ENCODE assay signal across 25 cellular contexts in the genomic region with DNA sequence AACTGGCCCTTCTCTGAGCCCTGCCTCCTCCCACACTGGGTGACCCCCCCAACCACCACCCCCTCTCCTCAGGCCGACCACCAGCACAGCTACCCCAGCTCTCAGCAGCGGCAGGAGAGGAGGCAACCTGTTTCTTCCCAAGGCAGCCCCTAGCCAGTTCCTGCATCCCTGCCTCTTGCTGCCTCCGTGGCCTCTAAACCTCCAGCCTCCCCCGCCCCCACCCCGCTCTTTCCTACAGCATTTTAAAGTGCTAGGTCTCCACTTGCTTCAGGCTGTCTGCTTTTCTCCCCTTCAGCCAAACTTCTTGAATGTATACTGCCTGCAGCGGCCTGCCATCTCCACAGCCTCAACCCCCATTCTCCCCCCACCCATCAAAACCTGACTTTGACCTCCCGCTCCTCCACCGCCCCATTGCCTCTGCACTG.
"Had no signal": no experiment of that assay in that cellular context is flagged by ENCODE, and none has a peak within 500 bp of the region (broad histone marks: within the 10 kb centered on the region; RNA-seq: fewer than 3 reads in every experiment).

No MANE protein-coding gene starts in this region.

- H3K4me3 Mint-ChIP-seq: activated B cell treated with CpG ODN at 0.5 μM for 24 hours; activated naive CD4-positive, alpha-beta T cell treated with anti-CD3 and anti-CD28 coated beads, Interleukin-2, amount 10 ng/mL, durations not matched to agents 7 days and 5 days; activated naive CD8-positive, alpha-beta T cell treated with anti-CD3 and anti-CD28 coated beads, Interleukin-2, amount 50 U/mL, for 24 hours; activated T-cell treated with anti-CD3 and anti-CD28 coated beads, Interleukin-2, amount 50 U/mL, for 4 hours; immature natural killer cell; naive B cell had no signal

- H3K27ac ChIP-seq: brain microvascular endothelial cell, coronary artery, esophagus squamous epithelium, neutrophil, transverse colon, uterus had no signal

- H3K27me3 ChIP-seq: brain microvascular endothelial cell, esophagus squamous epithelium, transverse colon, uterus had no signal

- H3K4me1 ChIP-seq: esophagus squamous epithelium, transverse colon, uterus had no signal

- H3K4me3 ChIP-seq: coronary artery, esophagus squamous epithelium, mucosa of descending colon, transverse colon, uterus had no signal

- H3K9me3 ChIP-seq: esophagus squamous epithelium, mucosa of descending colon, neutrophil, transverse colon, uterus had no signal

- ATAC-seq: activated naive CD8-positive, alpha-beta T cell treated with anti-CD3 and anti-CD28 coated beads, Interleukin-2, amount 50 U/mL, for 24 hours; activated T-cell treated with anti-CD3 and anti-CD28 coated beads, Interleukin-2, amount 50 U/mL, for 4 hours had no signal

- H3K27ac Mint-ChIP-seq: activated B cell treated with CpG ODN at 0.5 μM for 24 hours; activated naive CD4-positive, alpha-beta T cell treated with anti-CD3 and anti-CD28 coated beads, Interleukin-2, amount 10 ng/mL, durations not matched to agents 7 days and 5 days; activated naive CD8-positive, alpha-beta T cell treated with anti-CD3 and anti-CD28 coated beads, Interleukin-2, amount 50 U/mL, for 24 hours; immature natural killer cell had no signal

- H3K4me1 Mint-ChIP-seq: activated B cell treated with CpG ODN at 0.5 μM for 24 hours, immature natural killer cell, naive B cell had no signal

- H3K36me3 Mint-ChIP-seq: activated naive CD4-positive, alpha-beta T cell treated with anti-CD3 and anti-CD28 coated beads, Interleukin-2, amount 10 ng/mL, durations not matched to agents 7 days and 5 days; immature natural killer cell; naive B cell had no signal

- H3K36me3 ChIP-seq: neutrophil, uterus had no signal

- DNase-seq: activated B cell treated with CpG ODN at 0.5 μM for 24 hours; activated CD4-positive, alpha-beta T cell treated with anti-CD3 and anti-CD28 coated beads for 4 hours; activated CD8-positive, alpha-beta memory T cell treated with anti-CD3 and anti-CD28 coated beads, Interleukin-2, amount 50 U/mL, for 4 hours; activated effector memory CD4-positive, alpha-beta T cell treated with Interleukin-2 at 50 U/mL for 16 hours; activated naive CD4-positive, alpha-beta T cell treated with anti-CD3 and anti-CD28 coated beads, Interleukin-2, amount 10 ng/mL, durations not matched to agents 7 days and 5 days; activated naive CD8-positive, alpha-beta T cell treated with anti-CD3 and anti-CD28 coated beads, Interleukin-2, amount 50 U/mL, for 24 hours; activated T-cell treated with anti-CD3 and anti-CD28 coated beads, Interleukin-2, amount 50 U/mL, for 4 hours; anterior cingulate cortex; brain microvascular endothelial cell; effector CD4-positive, alpha-beta T cell; esophagus squamous epithelium; immature natural killer cell; mesenchymal stem cell; mucosa of descending colon; naive B cell; retina; stimulated activated CD4-positive, alpha-beta T cell treated with anti-CD3 and anti-CD28 coated beads, Interleukin-12 subunit alpha, Interleukin-12 subunit beta, amount 100 ng/mL, for 4 hours; stimulated activated CD4-positive, alpha-beta T cell treated with anti-CD3 and anti-CD28 coated beads, Interleukin-1b, Interleukin-23, amount 100 ng/mL, for 48 hours; stimulated activated CD8-positive, alpha-beta memory T cell treated with anti-CD3 and anti-CD28 coated beads, Interleukin-4, amount 100 ng/mL, for 48 hours; stimulated activated naive CD4-positive, alpha-beta T cell treated with Interleukin-2 at 50 U/mL for 16 hours; substantia nigra; uterus had no signal

- H3K9me3 Mint-ChIP-seq: activated B cell treated with CpG ODN at 0.5 μM for 24 hours; activated naive CD4-positive, alpha-beta T cell treated with anti-CD3 and anti-CD28 coated beads, Interleukin-2, amount 10 ng/mL, durations not matched to agents 7 days and 5 days; activated naive CD8-positive, alpha-beta T cell treated with anti-CD3 and anti-CD28 coated beads, Interleukin-2, amount 50 U/mL, for 24 hours; activated T-cell treated with anti-CD3 and anti-CD28 coated beads, Interleukin-2, amount 50 U/mL, for 4 hours; immature natural killer cell; naive B cell had no signal
